Comparison of ENCODE assay signal across 16 cellular contexts in genomic region chr14:81772391-81772790, GRCh38.
"Had no signal": no experiment of that assay in that cellular context is flagged by ENCODE, and none has a peak within 500 bp of the region (broad histone marks: within the 10 kb centered on the region; RNA-seq: fewer than 3 reads in every experiment).

No MANE protein-coding gene starts in this region.

- H3K36me3 ChIP-seq: adrenal gland had no signal

- H3K9me3 Mint-ChIP-seq: activated CD8-positive, alpha-beta T cell treated with anti-CD3 and anti-CD28 coated beads for 36 hours; activated naive CD4-positive, alpha-beta T cell treated with anti-CD3 and anti-CD28 coated beads, Interleukin-2, amount 50 U/mL, for 24 hours had no signal

- H3K36me3 Mint-ChIP-seq: activated naive CD4-positive, alpha-beta T cell treated with anti-CD3 and anti-CD28 coated beads, Interleukin-2, amount 50 U/mL, for 24 hours; memory B cell; naive thymus-derived CD4-positive, alpha-beta T cell; stimulated activated memory B cell treated with anti-CD40 and anti-IgM and Interleukin-4, amounts not matched to agents 10 μg/mL and 1 μg/mL and 100 μg/mL, for 72 hours; WTC11 had no signal

- H3K4me3 Mint-ChIP-seq: activated CD8-positive, alpha-beta T cell treated with anti-CD3 and anti-CD28 coated beads for 36 hours; activated naive CD4-positive, alpha-beta T cell treated with anti-CD3 and anti-CD28 coated beads, Interleukin-2, amount 50 U/mL, for 24 hours; activated T-cell treated with anti-CD3 and anti-CD28 coated beads, Interleukin-2, amount 50 U/mL, for 4 hours; memory B cell; naive thymus-derived CD4-positive, alpha-beta T cell; stimulated activated memory B cell treated with anti-CD40 and anti-IgM and Interleukin-4, amounts not matched to agents 10 μg/mL and 1 μg/mL and 100 μg/mL, for 72 hours; WTC11 had no signal

- DNase-seq: activated CD4-positive, alpha-beta T cell treated with anti-CD3 and anti-CD28 coated beads for 4 hours; activated CD8-positive, alpha-beta T cell treated with anti-CD3 and anti-CD28 coated beads for 36 hours; activated effector memory CD4-positive, alpha-beta T cell treated with anti-CD3 and anti-CD28 coated beads, Interleukin-2, amount 50 U/mL, for 16 hours; activated T-cell treated with anti-CD3 and anti-CD28 coated beads, Interleukin-2, amount 50 U/mL, for 4 hours; adrenal gland; islet precursor cell; mucosa of descending colon; naive thymus-derived CD4-positive, alpha-beta T cell; retina; stimulated activated CD4-positive, alpha-beta T cell treated with anti-CD3 and anti-CD28 coated beads, Interleukin-12 subunit alpha, Interleukin-12 subunit beta, amount 100 ng/mL, for 4 hours; stimulated activated CD4-positive, alpha-beta T cell treated with anti-CD3 and anti-CD28 coated beads, Interleukin-2, amount 100 ng/mL, for 24 hours had no signal

- H3K4me3 ChIP-seq: adrenal gland, mucosa of descending colon had no signal

- H3K27me3 Mint-ChIP-seq: activated CD8-positive, alpha-beta T cell treated with anti-CD3 and anti-CD28 coated beads for 36 hours; activated naive CD4-positive, alpha-beta T cell treated with anti-CD3 and anti-CD28 coated beads, Interleukin-2, amount 50 U/mL, for 24 hours; memory B cell; naive thymus-derived CD4-positive, alpha-beta T cell; stimulated activated memory B cell treated with anti-CD40 and anti-IgM and Interleukin-4, amounts not matched to agents 10 μg/mL and 1 μg/mL and 100 μg/mL, for 72 hours had no signal

- H3K4me1 Mint-ChIP-seq: activated naive CD4-positive, alpha-beta T cell treated with anti-CD3 and anti-CD28 coated beads, Interleukin-2, amount 50 U/mL, for 24 hours; memory B cell; naive thymus-derived CD4-positive, alpha-beta T cell; stimulated activated memory B cell treated with anti-CD40 and anti-IgM and Interleukin-4, amounts not matched to agents 10 μg/mL and 1 μg/mL and 100 μg/mL, for 72 hours; WTC11 had no signal

- H3K27me3 ChIP-seq: adrenal gland had no signal

- H3K9me3 ChIP-seq: adrenal gland, mucosa of descending colon had no signal

- ATAC-seq: activated CD8-positive, alpha-beta T cell treated with anti-CD3 and anti-CD28 coated beads for 36 hours; activated T-cell treated with anti-CD3 and anti-CD28 coated beads, Interleukin-2, amount 50 U/mL, for 4 hours; left lobe of liver; mucosa of descending colon; naive thymus-derived CD4-positive, alpha-beta T cell; stimulated activated memory B cell treated with anti-CD40 and anti-IgM and Interleukin-4, amounts not matched to agents 10 μg/mL and 1 μg/mL and 100 μg/mL, for 72 hours; WTC11 had no signal

- H3K27ac Mint-ChIP-seq: activated CD8-positive, alpha-beta T cell treated with anti-CD3 and anti-CD28 coated beads for 36 hours; activated naive CD4-positive, alpha-beta T cell treated with anti-CD3 and anti-CD28 coated beads, Interleukin-2, amount 50 U/mL, for 24 hours; memory B cell; naive thymus-derived CD4-positive, alpha-beta T cell; stimulated activated memory B cell treated with anti-CD40 and anti-IgM and Interleukin-4, amounts not matched to agents 10 μg/mL and 1 μg/mL and 100 μg/mL, for 72 hours; WTC11 had no signal
